In the genomic region with DNA sequence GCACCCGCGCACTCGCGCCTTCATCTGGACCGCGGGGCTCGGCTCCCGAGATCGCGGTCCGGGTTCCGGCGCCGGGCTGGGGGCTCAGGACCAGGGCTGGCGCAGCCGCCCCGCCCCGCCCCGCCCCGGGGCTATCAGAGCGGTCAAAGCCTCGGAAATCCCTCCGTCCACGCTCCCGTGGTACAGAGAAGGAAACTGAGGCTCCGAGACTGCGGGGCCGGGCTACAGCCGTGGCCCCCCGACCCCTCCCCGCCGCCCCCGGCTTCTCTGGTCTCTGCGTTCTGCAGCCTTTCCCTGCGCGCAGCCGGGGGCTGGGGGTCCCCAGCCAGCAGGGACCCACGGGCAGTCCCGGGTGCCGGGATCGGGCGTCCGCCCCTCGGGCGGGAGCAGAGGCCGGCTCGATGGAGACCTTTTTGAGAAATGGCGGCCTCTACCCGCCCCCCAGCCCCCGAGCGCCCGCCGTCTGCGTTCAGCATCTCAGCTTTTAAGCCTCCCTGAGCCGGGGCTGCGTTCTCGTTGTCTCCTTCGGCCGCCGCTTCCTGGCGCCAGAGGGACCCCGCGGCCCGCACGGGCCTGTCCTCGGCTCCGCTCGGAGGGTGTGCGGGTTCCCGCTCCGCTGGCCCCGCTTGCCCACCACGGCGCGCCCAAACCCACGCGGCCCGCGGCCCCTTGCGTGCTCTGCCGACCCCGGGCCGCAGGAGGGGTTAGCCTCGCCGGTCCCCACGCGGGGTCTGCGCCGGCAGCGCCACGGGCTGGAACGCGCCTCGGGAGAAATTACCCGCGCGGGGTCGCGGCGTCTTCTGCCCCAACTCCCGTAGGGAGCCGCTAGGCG, we compare ENCODE assay signal across 9 cellular contexts. TPM values are rescaled to one million over a fixed set of nuclear protein-coding genes. Genes with fewer than 3 reads are reported as not detected.
A peak's percentile ranks its signal among the peaks of the same experiment; 100 is the strongest.
DNase-seq lines count a peak whose midpoint lies in the region; ATAC-seq, FAIRE-seq and TF ChIP-seq lines count a peak whose summit lies in the region.
"Had no signal": no experiment of that assay in that cellular context is flagged by ENCODE, and none has a peak within 500 bp of the region (broad histone marks: within the 10 kb centered on the region; RNA-seq: fewer than 3 reads in every experiment).

No MANE protein-coding gene starts in this region.

- H3K9me3 ChIP-seq in K562 (replicated peaks; ENCODE audit: control insufficient read depth, insufficient read depth, low read depth, low read length) (no peaks in the 10 kb centered on the region), suprapubic skin (no peaks in the 10 kb centered on the region)

- TF ChIP-seq EP300 in K562 (IDR thresholded peaks at IDR 0.05; ENCODE audit: low read length) (no peak), suprapubic skin (IDR thresholded peaks at IDR 0.05) (no peak)

- TF ChIP-seq CTCF in GM06990 (IDR thresholded peaks at IDR 0.05; ENCODE audit: insufficient read depth, low read length, poor library complexity, severe bottlenecking): peak; percentile 41
- TF ChIP-seq CTCF in K562 (IDR thresholded peaks at IDR 0.05 in 2 of 3, conservative IDR thresholded peaks at IDR 0.05 in 1 of 3; ENCODE audit: insufficient read depth in 2 of 3, low read depth in 1 of 3, low read length in 3 of 3): peak; percentile 25 to 66 (median 48); a peak in 4 of 6 replicates
- TF ChIP-seq CTCF in suprapubic skin (IDR thresholded peaks at IDR 0.05): peak in 1 of 2 donors; percentile 34

- POLR2A ChIA-PET in K562 (lab: Yijun Ruan, JAX): interaction anchor here (1.0 kb wide), 1 partner anchor 71 kb away, joined by 3 read pairs; no protein-coding TSS in a partner anchor

- H3K27ac ChIP-seq in K562 (ENCODE audit: extremely low read depth, low read depth, low read length): no peak overlapping the region
- H3K27ac ChIP-seq in suprapubic skin: no peak overlapping the region
- H3K27ac ChIP-seq: KMS-11 had no signal

- TF ChIP-seq POLR2A in K562 (conservative IDR thresholded peaks at IDR 0.05): no peak
- no peak for TF ChIP-seq POLR2A in suprapubic skin (IDR thresholded peaks at IDR 0.05)

- no peak for FAIRE-seq in K562 (lab: Jason Lieb, UNC)

- H3K36me3 ChIP-seq in GM06990 (ENCODE audit: control insufficient read depth, insufficient read depth, low read length) (no peaks in the 10 kb centered on the region), K562 (ENCODE audit: control insufficient read depth, insufficient read depth, low read length) (no peaks in the 10 kb centered on the region), suprapubic skin (no peaks in the 10 kb centered on the region)

- no peak overlapping the region for H3K9ac ChIP-seq in K562 (ENCODE audit: insufficient read depth in 1 of 2, low read depth in 2 of 2, low read length in 2 of 2)
- H3K9ac ChIP-seq: KMS-11 had no signal

- no peak overlapping the region for H2AFZ ChIP-seq in K562 (ENCODE audit: low read depth, low read length)

- H3K4me3 ChIP-seq in GM06990 (replicated peaks; ENCODE audit: low read depth, low read length) (no peak overlapping the region), K562 (no peak overlapping the region), suprapubic skin (peak overlapping the region; percentile 49)

- peaks cover 6% of the 10 kb centered on the region for H3K27me3 ChIP-seq in GM06990 (replicated peaks; ENCODE audit: control insufficient read depth, insufficient read depth, low read length)
- H3K27me3 ChIP-seq in K562 (ENCODE audit: control insufficient read depth in 2 of 2, insufficient read depth in 2 of 2, low read length in 2 of 2): peaks cover 31 to 94% of the 10 kb centered on the region in 2 experiments; a peak in 4 of 5 replicates
- H3K27me3 ChIP-seq in suprapubic skin: peaks cover 100% of the 10 kb centered on the region

- 17% methylated on average over 51 of the region's 103 CpGs for WGBS in K562 (ENCODE audit: insufficient coverage, low coverage, missing lambda C conversion rate)
- WGBS in suprapubic skin: 4% methylated on average over 19 of the region's 103 CpGs

- intact Hi-C loops in K562 (cut with micrococcal nuclease): no loop called here

- no peak for DNase-seq in GM06990 (ENCODE audit: extremely low read depth, insufficient read length)
- peak; percentile 77 to 90 for DNase-seq in NCI-H524 (lab: John Stamatoyannopoulos, UW)
- DNase-seq in K562 (ENCODE audit: extremely low read depth in 1 of 4, low spot score in 3 of 4): peak; percentile 48 to 60 (median 56)
- DNase-seq in left kidney (ENCODE audit: low read depth, low spot score): peak; percentile 82
- no peak for DNase-seq in suprapubic skin (ENCODE audit: low spot score in 2 of 2)

- peak; percentile 76 for ATAC-seq in K562
- ATAC-seq in HG02588 (IDR thresholded peaks at IDR 0.05; ENCODE audit: unreplicated experiment): no peak
- no peak for ATAC-seq in GM21367 (IDR thresholded peaks at IDR 0.05; ENCODE audit: unreplicated experiment)
- ATAC-seq in HG02759 (IDR thresholded peaks at IDR 0.05; ENCODE audit: unreplicated experiment): no peak

- CTCF ChIA-PET in K562 (lab: Yijun Ruan, JAX; ENCODE audit: low intra/inter-chr PET ratio): interaction anchor here (0.9 to 2.0 kb wide), 2 partner anchors 98 to 421 kb away, joined by 3 to 7 read pairs; no protein-coding TSS in a partner anchor

- no peaks in the 10 kb centered on the region for H3K79me2 ChIP-seq in K562 (ENCODE audit: control insufficient read depth, insufficient read depth, low read length)

- H3K9me1 ChIP-seq in K562 (ENCODE audit: control insufficient read depth, insufficient read depth, low read length): no peaks in the 10 kb centered on the region

- peak in 1 of 2 experiments; percentile 57; a peak in 2 of 4 replicates for TF ChIP-seq RAD21 in K562 (CRISPR knock-in tag; conservative IDR thresholded peaks at IDR 0.05 in 1 of 2, IDR thresholded peaks at IDR 0.05 in 1 of 2)

- no peak overlapping the region for H3K4me2 ChIP-seq in K562 (ENCODE audit: insufficient read depth, low read length)
- H3K4me2 ChIP-seq: KMS-11 had no signal

- no TSS peak for BruUV-seq in K562 (replicated peaks; lab: Mats Ljungman, UMichigan)

- in situ Hi-C loops in K562 (cut with MboI): no loop called here

- peaks cover 13% of the 10 kb centered on the region for H4K20me1 ChIP-seq in K562 (replicated peaks; ENCODE audit: control insufficient read depth, insufficient read depth, low read length)

- H3K4me1 ChIP-seq in K562 (replicated peaks in 1 of 2; ENCODE audit: control insufficient read depth in 2 of 2, insufficient read depth in 2 of 2, low read length in 2 of 2) (peaks cover 0 to 62% of the 10 kb centered on the region in 2 experiments; a peak in 3 of 5 replicates), suprapubic skin (peaks cover 50% of the 10 kb centered on the region)

TF ChIP-seq in K562, 482 proteins besides CTCF, POLR2A, EP300 and RAD21 (continues in another document):
- TF ChIP-seq ZBTB7A (IDR thresholded peaks at IDR 0.05; ENCODE audit: borderline replicate concordance, control insufficient read depth, low read depth, low read length): peak; percentile 17; the same call in 1 of the 2 replicates
- TF ChIP-seq RB1 (IDR thresholded peaks at IDR 0.05; ENCODE audit: low read depth): 0 out of 2 replicates have a peak, but pooled peaks have one; percentile 27
- TF ChIP-seq PCBP1 (IDR thresholded peaks at IDR 0.05; ENCODE audit: low read depth, low read length, poor library complexity, severe bottlenecking): peak; percentile 59

RNA-seq across cellular contexts. Expression of a gene that starts 1.5 kb away (rescaled TPM):
- not detected in 2 replicates for total RNA-seq in K562 (2011; cell fraction: chromatin; rRNA removed; ENCODE audit: low replicate concordance)
- not detected in 2 replicates for total RNA-seq in K562 (2011; cell fraction: nucleolus; rRNA removed)
- total RNA-seq in K562 (2011; cell fraction: nucleoplasm; rRNA removed): not detected in 2 replicates
- total RNA-seq in K562 (2014; rRNA removed): not detected in 2 replicates
- total RNA-seq in K562 (2014; rRNA removed; fragmentation: Illumina TruSeq; extraction: Trizol): not detected in 2 replicates
- not detected in 2 replicates for total RNA-seq in K562 (2015; rRNA removed; fragmentation: Illumina TruSeq; extraction: Trizol)
- total RNA-seq in K562 (2021): 0.04 TPM in 1 of 2 replicates, not detected in the other
- not detected in 2 replicates for polyA plus RNA-seq in K562 (2011; rRNA removed)
- polyA plus RNA-seq in K562 (2011; cell fraction: cytosol; rRNA removed): not detected in 2 replicates
- 0.03 TPM in 1 of 2 replicates, not detected in the other for polyA plus RNA-seq in K562 (2011; cell fraction: nucleus; rRNA removed)
- polyA plus RNA-seq in K562 (2012): not detected in 2 replicates
- not detected in 2 replicates for polyA plus RNA-seq in K562 (2014; fragmentation: Illumina TruSeq; extraction: Trizol)
- not detected for polyA plus RNA-seq in K562 (2014; fragmentation: Nextera tagmentation; extraction: Ambion mirVana)
- polyA plus RNA-seq in K562 (2014; rRNA removed): not detected in 2 replicates
- not detected in 2 replicates for polyA minus RNA-seq in K562 (2011; rRNA and poly(A)+ RNA removed)
- 0.19 TPM in 1 of 2 replicates, not detected in the other for polyA minus RNA-seq in K562 (2011; cell fraction: cytosol; rRNA and poly(A)+ RNA removed)
- under 0.01 TPM in 1 of 2 replicates, not detected in the other for polyA minus RNA-seq in K562 (2011; cell fraction: nucleus; rRNA and poly(A)+ RNA removed)
- 1 to 10 TPM in 3 of 4 donors, under 1 TPM in 1; 0.72 to 4.2 (median 3.7) TPM for total RNA-seq in suprapubic skin

Comparison
In these comparisons a context has a peak if more than half of its experiments do, and no peak if none do; other contexts are left out.
1. DNase-seq: peak in NCI-H524 (2 of 2), K562 (4 of 4) and left kidney (single experiment); none in GM06990 (single experiment) and suprapubic skin (0 of 2).